In the genomic region with DNA sequence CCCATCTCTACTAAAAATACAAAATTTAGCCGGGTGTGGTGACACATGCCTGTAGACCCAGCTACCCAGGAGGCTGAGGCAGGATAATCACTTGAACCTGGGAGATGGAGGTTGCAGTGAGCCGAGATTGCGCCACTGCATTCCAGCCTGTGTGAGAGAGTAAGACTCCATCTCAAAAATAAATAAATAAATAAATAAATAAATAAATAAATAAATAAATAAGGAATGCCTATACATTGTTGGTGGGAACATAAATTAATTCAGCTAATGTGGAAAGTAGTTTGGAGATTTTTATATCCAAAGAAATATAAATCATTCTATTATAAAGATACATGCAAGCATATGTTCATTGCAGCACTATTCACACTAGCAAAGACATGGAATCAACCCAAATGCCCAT, we compare ENCODE assay signal across 11 cellular contexts. TPM values are rescaled to one million over a fixed set of nuclear protein-coding genes. Genes with fewer than 3 reads are reported as not detected.
DNase-seq lines count a peak whose midpoint lies in the region; ATAC-seq and TF ChIP-seq lines count a peak whose summit lies in the region.
"Not testable (repeated sequence)": the region's sequence is repeated elsewhere in the genome, so short reads cannot be mapped to it uniquely, and the experiment has no call there.
"Had no signal": no experiment of that assay in that cellular context is flagged by ENCODE, and none has a peak within 500 bp of the region (broad histone marks: within the 10 kb centered on the region; RNA-seq: fewer than 3 reads in every experiment).

No MANE protein-coding gene starts in this region.

- H3K9me3 ChIP-seq in BLaER1 treated with 17β-estradiol and CSF1 and Interleukin-3, amounts not matched to agents 10 nM and 100 nM (replicated peaks in 1 of 11) = peaks cover 0 to 35% (median 15%) of the 10 kb centered on the region in 11 experiments; a peak in 14 of 22 replicates
- H3K9me3 ChIP-seq in HEK293 (ENCODE audit: control insufficient read depth, insufficient read depth, low read depth, low read length); naive thymus-derived CD4-positive, alpha-beta T cell (ENCODE audit: control insufficient read depth in 2 of 3, low read length in 3 of 3): not testable (repeated sequence)

- not testable (repeated sequence) for H3K9ac ChIP-seq in BLaER1 treated with 17β-estradiol and CSF1 and Interleukin-3, amounts not matched to agents 10 nM and 100 nM

- peak overlapping the region; percentile 42 for H3K4me3 Mint-ChIP-seq in T-helper 2 cell treated with Interferon-gamma antibody and Interleukin-4, amounts not matched to agents 5 μg/mL and 100 μg/mL, for 36 hours
- not testable (repeated sequence) for H3K4me3 Mint-ChIP-seq in activated CD8-positive, alpha-beta memory T cell treated with anti-CD3 and anti-CD28 coated beads, Interleukin-2, amount 10 ng/mL, durations not matched to agents 7 days and 5 days
- peak overlapping the region; percentile 74 for H3K4me3 Mint-ChIP-seq in activated naive CD8-positive, alpha-beta T cell treated with anti-CD3 and anti-CD28 coated beads, Interleukin-2, amount 10 ng/mL, durations not matched to agents 7 days and 5 days
- peak overlapping the region in 8 of 10 donors; percentile 55 to 85 (median 74) for H3K4me3 Mint-ChIP-seq in naive thymus-derived CD4-positive, alpha-beta T cell
- peak overlapping the region; percentile 28 for H3K4me3 Mint-ChIP-seq in stimulated activated memory B cell treated with anti-CD40 and anti-IgM and Interleukin-4, amounts not matched to agents 10 μg/mL and 1 μg/mL and 100 μg/mL, for 72 hours

- POLR2A ChIA-PET in HEK293 (lab: Yijun Ruan, JAX) = interaction anchor here (0.6 kb wide), 1 partner anchor 25 kb away, joined by 3 read pairs; no protein-coding TSS in a partner anchor
- POLR2A ChIA-PET in activated naive CD8-positive, alpha-beta T cell treated with anti-CD3 and anti-CD28 coated beads, Interleukin-2, amount 10 ng/mL, durations not matched to agents 7 days and 5 days (lab: Charles Lee) = interaction anchor here (0.6 kb wide), 1 partner anchor 196 kb away, joined by 3 read pairs; no protein-coding TSS in a partner anchor
- POLR2A ChIA-PET in naive thymus-derived CD4-positive, alpha-beta T cell (lab: Charles Lee) = interaction anchor here (0.8 kb wide), 1 partner anchor 17 kb away, joined by 3 read pairs; no protein-coding TSS in a partner anchor

- DNase-seq in T-helper 2 cell treated with Interferon-gamma antibody and Interleukin-4, amounts not matched to agents 5 μg/mL and 100 μg/mL, for 36 hours (ENCODE audit: low spot score); activated CD8-positive, alpha-beta memory T cell treated with anti-CD3 and anti-CD28 coated beads, Interleukin-2, amount 10 ng/mL, durations not matched to agents 7 days and 5 days; activated naive CD8-positive, alpha-beta T cell treated with anti-CD3 and anti-CD28 coated beads, Interleukin-2, amount 10 ng/mL, durations not matched to agents 7 days and 5 days; naive thymus-derived CD4-positive, alpha-beta T cell: not testable (repeated sequence)

- CTCF ChIA-PET in HEK293 (lab: Yijun Ruan, JAX) = interaction anchor here (0.6 kb wide), 1 partner anchor 12 kb away, joined by 3 read pairs; no protein-coding TSS in a partner anchor
- CTCF ChIA-PET in activated CD8-positive, alpha-beta memory T cell treated with anti-CD3 and anti-CD28 coated beads, Interleukin-2, amount 10 ng/mL, durations not matched to agents 7 days and 5 days (lab: Charles Lee) = interaction anchor here (1.3 to 1.5 kb wide), 3 partner anchors 35 to 325 kb away, joined by 3 to 4 read pairs (median 4); partner anchors contain the start of gene CASP4
- CTCF ChIA-PET in naive thymus-derived CD4-positive, alpha-beta T cell (lab: Charles Lee) = interaction anchor here (0.7 kb wide), 1 partner anchor 151 kb away, joined by 4 read pairs; no protein-coding TSS in a partner anchor

- ATAC-seq in activated CD8-positive, alpha-beta memory T cell treated with anti-CD3 and anti-CD28 coated beads, Interleukin-2, amount 10 ng/mL, durations not matched to agents 7 days and 5 days; activated naive CD8-positive, alpha-beta T cell treated with anti-CD3 and anti-CD28 coated beads, Interleukin-2, amount 10 ng/mL, durations not matched to agents 7 days and 5 days (ENCODE audit: low read depth); naive thymus-derived CD4-positive, alpha-beta T cell; stimulated activated memory B cell treated with anti-CD40 and anti-IgM and Interleukin-4, amounts not matched to agents 10 μg/mL and 1 μg/mL and 100 μg/mL, for 72 hours: not testable (repeated sequence)

- not testable (repeated sequence) for H3K27me3 ChIP-seq in BLaER1 treated with 17β-estradiol and CSF1 and Interleukin-3, amounts not matched to agents 10 nM and 100 nM; naive thymus-derived CD4-positive, alpha-beta T cell (ENCODE audit: control insufficient read depth in 2 of 2, insufficient read depth in 2 of 2, low read length in 2 of 2)

- not testable (repeated sequence) for H3K27ac ChIP-seq in BLaER1 treated with 17β-estradiol and CSF1 and Interleukin-3, amounts not matched to agents 10 nM and 100 nM; HEK293 (ENCODE audit: extremely low read depth, low read depth, low read length); naive thymus-derived CD4-positive, alpha-beta T cell (ENCODE audit: low read depth, low read length)

- not testable (repeated sequence) for H3K36me3 ChIP-seq in BLaER1 treated with 17β-estradiol and CSF1 and Interleukin-3, amounts not matched to agents 10 nM and 100 nM; HEK293 (ENCODE audit: control insufficient read depth in 2 of 2, insufficient read depth in 1 of 2, low read length in 2 of 2); naive thymus-derived CD4-positive, alpha-beta T cell (ENCODE audit: control insufficient read depth in 2 of 3, insufficient read depth in 3 of 3, low read length in 3 of 3)

- TF ChIP-seq CTCF in HEK293 (tag by site-specific recombination; IDR thresholded peaks at IDR 0.05) = not testable (repeated sequence)

- H3K4me1 ChIP-seq in BLaER1 treated with 17β-estradiol and CSF1 and Interleukin-3, amounts not matched to agents 10 nM and 100 nM = peaks cover 11 to 23% (median 15%) of the 10 kb centered on the region in 10 experiments
- not testable (repeated sequence) for H3K4me1 ChIP-seq in HEK293 (ENCODE audit: control insufficient read depth, insufficient read depth, low read length)
- H3K4me1 ChIP-seq in naive thymus-derived CD4-positive, alpha-beta T cell (ENCODE audit: control insufficient read depth in 2 of 2, insufficient read depth in 2 of 2, low read length in 2 of 2) = peaks cover 13 to 14% of the 10 kb centered on the region in 2 donors

- H3K4me1 Mint-ChIP-seq in T-helper 2 cell treated with Interferon-gamma antibody and Interleukin-4, amounts not matched to agents 5 μg/mL and 100 μg/mL, for 36 hours (ENCODE audit: low read depth) = peaks cover 24% of the 10 kb centered on the region
- H3K4me1 Mint-ChIP-seq in activated CD8-positive, alpha-beta memory T cell treated with anti-CD3 and anti-CD28 coated beads, Interleukin-2, amount 10 ng/mL, durations not matched to agents 7 days and 5 days = peaks cover 22% of the 10 kb centered on the region
- H3K4me1 Mint-ChIP-seq in activated naive CD8-positive, alpha-beta T cell treated with anti-CD3 and anti-CD28 coated beads, Interleukin-2, amount 10 ng/mL, durations not matched to agents 7 days and 5 days = peaks cover 20% of the 10 kb centered on the region
- peaks cover 23 to 44% (median 34%) of the 10 kb centered on the region in 7 donors for H3K4me1 Mint-ChIP-seq in naive thymus-derived CD4-positive, alpha-beta T cell
- H3K4me1 Mint-ChIP-seq in stimulated activated memory B cell treated with anti-CD40 and anti-IgM and Interleukin-4, amounts not matched to agents 10 μg/mL and 1 μg/mL and 100 μg/mL, for 72 hours = peaks cover 65% of the 10 kb centered on the region

- intact Hi-C loops in naive thymus-derived CD4-positive, alpha-beta T cell (cut with micrococcal nuclease) = loop anchor here in 1 of 2 donors (1.0 kb wide), 1 partner anchor 16 kb away; no protein-coding TSS in a partner anchor

- peaks cover 28% of the 10 kb centered on the region for H3K9me3 Mint-ChIP-seq in T-helper 2 cell treated with Interferon-gamma antibody and Interleukin-4, amounts not matched to agents 5 μg/mL and 100 μg/mL, for 36 hours
- peaks cover 24% of the 10 kb centered on the region for H3K9me3 Mint-ChIP-seq in activated CD8-positive, alpha-beta memory T cell treated with anti-CD3 and anti-CD28 coated beads, Interleukin-2, amount 10 ng/mL, durations not matched to agents 7 days and 5 days (ENCODE audit: low read depth)
- peaks cover 24% of the 10 kb centered on the region for H3K9me3 Mint-ChIP-seq in activated naive CD8-positive, alpha-beta T cell treated with anti-CD3 and anti-CD28 coated beads, Interleukin-2, amount 10 ng/mL, durations not matched to agents 7 days and 5 days
- peaks cover 3 to 32% (median 19%) of the 10 kb centered on the region in 11 donors for H3K9me3 Mint-ChIP-seq in naive thymus-derived CD4-positive, alpha-beta T cell
- peaks cover 25% of the 10 kb centered on the region for H3K9me3 Mint-ChIP-seq in stimulated activated memory B cell treated with anti-CD40 and anti-IgM and Interleukin-4, amounts not matched to agents 10 μg/mL and 1 μg/mL and 100 μg/mL, for 72 hours

- not testable (repeated sequence) for H3K27ac Mint-ChIP-seq in T-helper 2 cell treated with Interferon-gamma antibody and Interleukin-4, amounts not matched to agents 5 μg/mL and 100 μg/mL, for 36 hours
- H3K27ac Mint-ChIP-seq in activated CD8-positive, alpha-beta memory T cell treated with anti-CD3 and anti-CD28 coated beads, Interleukin-2, amount 10 ng/mL, durations not matched to agents 7 days and 5 days = peak overlapping the region; percentile 79
- H3K27ac Mint-ChIP-seq in activated naive CD8-positive, alpha-beta T cell treated with anti-CD3 and anti-CD28 coated beads, Interleukin-2, amount 10 ng/mL, durations not matched to agents 7 days and 5 days = peak overlapping the region; percentile 84
- peak overlapping the region in 2 of 9 donors; percentile 10 to 19 for H3K27ac Mint-ChIP-seq in naive thymus-derived CD4-positive, alpha-beta T cell
- H3K27ac Mint-ChIP-seq in stimulated activated memory B cell treated with anti-CD40 and anti-IgM and Interleukin-4, amounts not matched to agents 10 μg/mL and 1 μg/mL and 100 μg/mL, for 72 hours = peak overlapping the region; percentile 57

- peak overlapping the region; percentile 53 to 80 (median 69); a peak in 20 of 22 replicates for H3K4me2 ChIP-seq in BLaER1 treated with 17β-estradiol and CSF1 and Interleukin-3, amounts not matched to agents 10 nM and 100 nM

- not testable (repeated sequence) for H4K20me1 ChIP-seq in BLaER1 treated with 17β-estradiol and CSF1 and Interleukin-3, amounts not matched to agents 10 nM and 100 nM

- not testable (repeated sequence) for H3K4me3 ChIP-seq in BLaER1 treated with 17β-estradiol and CSF1 and Interleukin-3, amounts not matched to agents 10 nM and 100 nM; HEK293 (ENCODE audit: low read depth, low read length); naive thymus-derived CD4-positive, alpha-beta T cell (ENCODE audit: low read length)

- peaks cover 27% of the 10 kb centered on the region for H3K27me3 Mint-ChIP-seq in T-helper 2 cell treated with Interferon-gamma antibody and Interleukin-4, amounts not matched to agents 5 μg/mL and 100 μg/mL, for 36 hours (ENCODE audit: low read depth)
- H3K27me3 Mint-ChIP-seq in activated CD8-positive, alpha-beta memory T cell treated with anti-CD3 and anti-CD28 coated beads, Interleukin-2, amount 10 ng/mL, durations not matched to agents 7 days and 5 days; activated naive CD8-positive, alpha-beta T cell treated with anti-CD3 and anti-CD28 coated beads, Interleukin-2, amount 10 ng/mL, durations not matched to agents 7 days and 5 days; stimulated activated memory B cell treated with anti-CD40 and anti-IgM and Interleukin-4, amounts not matched to agents 10 μg/mL and 1 μg/mL and 100 μg/mL, for 72 hours: not testable (repeated sequence)
- peaks cover 0 to 33% (median 0%) of the 10 kb centered on the region in 5 donors for H3K27me3 Mint-ChIP-seq in naive thymus-derived CD4-positive, alpha-beta T cell

- peaks cover 21% of the 10 kb centered on the region for H3K36me3 Mint-ChIP-seq in T-helper 2 cell treated with Interferon-gamma antibody and Interleukin-4, amounts not matched to agents 5 μg/mL and 100 μg/mL, for 36 hours (ENCODE audit: low read depth)
- peaks cover 57% of the 10 kb centered on the region for H3K36me3 Mint-ChIP-seq in activated CD8-positive, alpha-beta memory T cell treated with anti-CD3 and anti-CD28 coated beads, Interleukin-2, amount 10 ng/mL, durations not matched to agents 7 days and 5 days
- H3K36me3 Mint-ChIP-seq in activated naive CD8-positive, alpha-beta T cell treated with anti-CD3 and anti-CD28 coated beads, Interleukin-2, amount 10 ng/mL, durations not matched to agents 7 days and 5 days = peaks cover 56% of the 10 kb centered on the region
- peaks cover 10 to 46% (median 16%) of the 10 kb centered on the region in 5 donors for H3K36me3 Mint-ChIP-seq in naive thymus-derived CD4-positive, alpha-beta T cell
- H3K36me3 Mint-ChIP-seq in stimulated activated memory B cell treated with anti-CD40 and anti-IgM and Interleukin-4, amounts not matched to agents 10 μg/mL and 1 μg/mL and 100 μg/mL, for 72 hours = peaks cover 25% of the 10 kb centered on the region

RNA-seq across cellular contexts. Expression of gene CASP4, which starts 34.3 kb away (rescaled TPM):
- total RNA-seq in activated CD8-positive, alpha-beta memory T cell treated with anti-CD3 and anti-CD28 coated beads, Interleukin-2, amount 10 ng/mL, durations not matched to agents 7 days and 5 days = 100 to 1,000 TPM in 1 of 2 experiments, 10 to 100 TPM in 1; 96.4 to 119 TPM
- total RNA-seq in activated naive CD8-positive, alpha-beta T cell treated with anti-CD3 and anti-CD28 coated beads, Interleukin-2, amount 10 ng/mL, durations not matched to agents 7 days and 5 days = 100 to 1,000 TPM; 111 to 115 TPM
- total RNA-seq in naive thymus-derived CD4-positive, alpha-beta T cell = 10 to 100 TPM; 60.7 to 94.7 (median 76.9) TPM
- 10 to 100 TPM; 59.5 to 75.1 TPM for polyA plus RNA-seq in naive thymus-derived CD4-positive, alpha-beta T cell

RNA-seq across cellular contexts. Expression of gene CASP12, which starts 35.8 kb away (rescaled TPM):
- under 1 TPM in 1 of 2 experiments, not detected in 1; 0.23 TPM for total RNA-seq in activated CD8-positive, alpha-beta memory T cell treated with anti-CD3 and anti-CD28 coated beads, Interleukin-2, amount 10 ng/mL, durations not matched to agents 7 days and 5 days
- not detected for total RNA-seq in activated naive CD8-positive, alpha-beta T cell treated with anti-CD3 and anti-CD28 coated beads, Interleukin-2, amount 10 ng/mL, durations not matched to agents 7 days and 5 days
- total RNA-seq in naive thymus-derived CD4-positive, alpha-beta T cell = not detected
- polyA plus RNA-seq in naive thymus-derived CD4-positive, alpha-beta T cell = not detected
- total RNA-seq: Caco-2, OCI-LY7, SK-MEL-5 had no signal
- polyA plus RNA-seq: CD14-positive monocyte had no signal
